8 cellular contexts compared by ENCODE assay signal in genomic region chr2:239484571-239485355, GRCh38.
"Had no signal": no experiment of that assay in that cellular context is flagged by ENCODE, and none has a peak within 500 bp of the region (broad histone marks: within the 10 kb centered on the region; RNA-seq: fewer than 3 reads in every experiment).

No MANE protein-coding gene starts in this region.

- H3K4me3 ChIP-seq: GM23248, HAP-1 had no signal

- H3K9ac ChIP-seq: GM23248 had no signal

- DNase-seq: GM23248, GOT3, H7, HFFc6, IMR-90 had no signal

- ATAC-seq: HCT116 had no signal

- H3K27ac Mint-ChIP-seq: HFFc6 had no signal

- H2AFZ ChIP-seq: GM23248 had no signal

- H3K27ac ChIP-seq: GM23248 had no signal

- H3K9me3 ChIP-seq: HAP-1 had no signal

- H3K4me1 ChIP-seq: HAP-1 had no signal

- FAIRE-seq: HTR-8/SVneo had no signal

- H3K36me3 ChIP-seq: HAP-1 had no signal

- H3K4me3 Mint-ChIP-seq: HFFc6 had no signal
